ENCODE assay signal across 16 cellular contexts in the genomic region with DNA sequence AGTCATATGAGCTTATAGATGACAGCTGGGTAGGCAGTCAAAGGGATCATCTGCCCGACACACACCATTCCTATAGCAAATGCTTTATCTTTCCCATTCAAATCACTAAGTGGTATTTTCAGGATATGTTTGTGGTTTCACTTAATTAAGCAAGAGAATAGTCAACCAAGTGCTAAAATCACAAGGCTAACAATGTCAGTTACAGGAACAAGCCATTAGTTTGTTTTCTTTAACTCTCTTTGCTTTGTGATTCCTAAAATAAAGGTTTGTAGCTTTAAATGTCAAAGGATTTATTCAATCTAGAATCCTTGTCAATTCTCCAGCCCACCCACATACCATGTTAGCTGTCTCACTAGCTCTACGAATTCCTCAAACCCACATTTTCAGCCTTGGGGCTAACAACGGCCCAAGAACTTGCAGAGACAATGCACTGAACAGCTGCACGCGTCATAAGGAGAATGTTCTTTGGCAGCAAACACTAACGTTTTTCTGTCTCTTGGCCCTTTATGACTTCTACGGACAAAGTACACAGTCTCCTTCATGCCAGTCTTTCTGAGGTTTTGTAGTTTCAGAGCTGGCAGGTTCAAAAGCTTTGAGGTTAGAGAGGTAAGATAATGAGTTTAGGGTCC. TPM values are rescaled to one million over a fixed set of nuclear protein-coding genes. Genes with fewer than 3 reads are reported as not detected.
DNase-seq lines count a peak whose midpoint lies in the region; ATAC-seq and TF ChIP-seq lines count a peak whose summit lies in the region.
"Had no signal": no experiment of that assay in that cellular context is flagged by ENCODE, and none has a peak within 500 bp of the region (broad histone marks: within the 10 kb centered on the region; RNA-seq: fewer than 3 reads in every experiment).

No MANE protein-coding gene starts in this region.

- no peak for TF ChIP-seq POLR2A in prostate gland (IDR thresholded peaks at IDR 0.05)

- CTCF ChIA-PET in RWPE1 (lab: Yijun Ruan, JAX): no interaction called here

- H3K27ac ChIP-seq in RWPE1: peak overlapping the region; percentile 20
- no peak overlapping the region for H3K27ac ChIP-seq in prostate gland

- ATAC-seq in GM18858 (IDR thresholded peaks at IDR 0.05; ENCODE audit: unreplicated experiment): no peak
- no peak for ATAC-seq in GM18520 (IDR thresholded peaks at IDR 0.05; ENCODE audit: unreplicated experiment)
- no peak for ATAC-seq in HG02938 (IDR thresholded peaks at IDR 0.05; ENCODE audit: unreplicated experiment)
- ATAC-seq: K562 had no signal

- POLR2A ChIA-PET in RWPE1 (lab: Yijun Ruan, JAX; ENCODE audit: low non-redundant PET): no interaction called here

- WGBS in prostate gland: 45% methylated on average over 7 of the region's 7 CpGs

- H3K36me3 ChIP-seq in prostate gland: no peaks in the 10 kb centered on the region

- DNase-seq in ELR (ENCODE audit: low read depth): peak; percentile 49
- peak; percentile 87 for DNase-seq in RWPE1 (ENCODE audit: low spot score)
- DNase-seq in fibroblast of mammary gland (ENCODE audit: low read depth): peak; percentile 9
- peak; percentile 24 for DNase-seq in prostate gland (ENCODE audit: low spot score)
- no peak for DNase-seq in NCI-H524 treated with DMSO at 0.1 percent for 48 hours (lab: John Stamatoyannopoulos, UW)
- DNase-seq: activated CD4-positive, alpha-beta T cell treated with anti-CD3 and anti-CD28 coated beads, Interleukin-2, amount 10 ng/mL, durations not matched to agents 24 days and 14 days; activated T-cell treated with anti-CD3 and anti-CD28 coated beads, Interleukin-2, amount 50 U/mL, for 48 hours; C1 segment of cervical spinal cord; NCI-H187 treated with DMSO at 0.1 percent for 48 hours; stimulated activated CD4-positive, alpha-beta T cell treated with anti-CD3 and anti-CD28 coated beads, Interleukin-4, amount 100 ng/mL, for 1 hour; stimulated activated naive CD4-positive, alpha-beta T cell had no signal

- H3K4me3 ChIP-seq in fibroblast of mammary gland (ENCODE audit: control insufficient read depth, low read depth, low read length) (no peak overlapping the region), prostate gland (no peak overlapping the region)
- H3K4me3 ChIP-seq: K562 had no signal

- intact Hi-C loops in prostate gland (cut with DNase I): no loop called here

- no peaks in the 10 kb centered on the region for H3K27me3 ChIP-seq in prostate gland (replicated peaks; ENCODE audit: insufficient read depth)

- H3K9me3 ChIP-seq in prostate gland: no peaks in the 10 kb centered on the region

- no peak for TF ChIP-seq CTCF in RWPE1 (conservative IDR thresholded peaks at IDR 0.05; ENCODE audit: low read depth)
- no peak for TF ChIP-seq CTCF in fibroblast of mammary gland (conservative IDR thresholded peaks at IDR 0.05; ENCODE audit: control insufficient read depth, insufficient read depth, low read depth, low read length)
- no peak for TF ChIP-seq CTCF in prostate gland (IDR thresholded peaks at IDR 0.05)

- no peaks in the 10 kb centered on the region for H3K4me1 ChIP-seq in prostate gland (replicated peaks)

RNA-seq across cellular contexts. Expression of gene ELAVL2, which starts 56.6 kb away (rescaled TPM):
- 10 to 100 TPM in 1 of 2 donors, under 1 TPM in 1; 0.55 to 43.1 TPM for total RNA-seq in prostate gland
- total RNA-seq: activated CD4-positive, alpha-beta T cell treated with anti-CD3 and anti-CD28 coated beads, Interleukin-2, amount 10 ng/mL, durations not matched to agents 24 days and 14 days; G401; K562 had no signal
